In the genomic region with DNA sequence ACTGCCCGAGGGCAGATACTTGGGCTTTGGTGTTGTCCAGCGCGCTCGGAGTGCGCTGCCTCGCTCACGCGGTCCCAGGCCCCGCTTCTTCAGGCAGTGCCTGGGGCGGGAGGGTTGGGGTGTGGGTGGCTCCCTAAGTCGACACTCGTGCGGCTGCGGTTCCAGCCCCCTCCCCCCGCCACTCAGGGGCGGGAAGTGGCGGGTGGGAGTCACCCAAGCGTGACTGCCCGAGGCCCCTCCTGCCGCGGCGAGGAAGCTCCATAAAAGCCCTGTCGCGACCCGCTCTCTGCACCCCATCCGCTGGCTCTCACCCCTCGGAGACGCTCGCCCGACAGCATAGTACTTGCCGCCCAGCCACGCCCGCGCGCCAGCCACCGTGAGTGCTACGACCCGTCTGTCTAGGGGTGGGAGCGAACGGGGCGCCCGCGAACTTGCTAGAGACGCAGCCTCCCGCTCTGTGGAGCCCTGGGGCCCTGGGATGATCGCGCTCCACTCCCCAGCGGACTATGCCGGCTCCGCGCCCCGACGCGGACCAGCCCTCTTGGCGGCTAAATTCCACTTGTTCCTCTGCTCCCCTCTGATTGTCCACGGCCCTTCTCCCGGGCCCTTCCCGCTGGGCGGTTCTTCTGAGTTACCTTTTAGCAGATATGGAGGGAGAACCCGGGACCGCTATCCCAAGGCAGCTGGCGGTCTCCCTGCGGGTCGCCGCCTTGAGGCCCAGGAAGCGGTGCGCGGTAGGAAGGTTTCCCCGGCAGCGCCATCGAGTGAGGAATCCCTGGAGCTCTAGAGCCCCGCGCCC, we compare ENCODE assay signal across 9 cellular contexts. TPM values are rescaled to one million over a fixed set of nuclear protein-coding genes. Genes with fewer than 3 reads are reported as not detected.
DNase-seq lines count a peak whose midpoint lies in the region; ATAC-seq and TF ChIP-seq lines count a peak whose summit lies in the region.
"Had no signal": no experiment of that assay in that cellular context is flagged by ENCODE, and none has a peak within 500 bp of the region (broad histone marks: within the 10 kb centered on the region; RNA-seq: fewer than 3 reads in every experiment).

A gene (plus strand): TSS at position 291 of the 799 bp plus-strand sequence. CDS start 1,051 bp downstream, outside the sequence.

- TF ChIP-seq CTCF in GM12875 (IDR thresholded peaks at IDR 0.05; ENCODE audit: borderline replicate concordance, insufficient read depth, low read depth, low read length): no peak

- DNase-seq in SK-N-DZ (ENCODE audit: low spot score): peak; percentile 76
- DNase-seq in germinal center (ENCODE audit: low spot score): peak; percentile 35
- peak; percentile 4 for DNase-seq in stimulated activated CD4-positive, alpha-beta T cell treated with anti-CD3 and anti-CD28 coated beads, Interleukin-1b, Interleukin-23, amount 100 ng/mL, for 48 hours
- DNase-seq: cerebellar nuclear complex had no signal

- peak within 1 kb of the TSS; percentile 61 for H3K4me3 ChIP-seq in GM12875 (ENCODE audit: low read depth, low read length)

- ATAC-seq in HG02981 (IDR thresholded peaks at IDR 0.05; ENCODE audit: unreplicated experiment) (no peak), esophagus mucosa (no peak), GM19467 (IDR thresholded peaks at IDR 0.05; ENCODE audit: unreplicated experiment) (no peak)

RNA-seq across cellular contexts. Expression of the gene that starts here (rescaled TPM):
- polyA plus RNA-seq in SK-N-DZ (2014; cell fraction: cytosol; rRNA removed): 650 and 787 TPM in 2 replicates
- polyA plus RNA-seq in SK-N-DZ (2014; cell fraction: nucleus; rRNA removed): 500 and 522 TPM in 2 replicates
- not detected for total RNA-seq in esophagus mucosa
- total RNA-seq: NCI-H460 had no signal

Comparison
In these comparisons a context has a peak if more than half of its experiments do, and no peak if none do; other contexts are left out.
1. DNase-seq: peak in every context shown above with its lines; median percentile 76 in SK-N-DZ; 35 in germinal center; 4 in stimulated activated CD4-positive, alpha-beta T cell treated with anti-CD3 and anti-CD28 coated beads, Interleukin-1b, Interleukin-23, amount 100 ng/mL, for 48 hours.